ENCODE assay signal across 1 cellular context in the genomic region with DNA sequence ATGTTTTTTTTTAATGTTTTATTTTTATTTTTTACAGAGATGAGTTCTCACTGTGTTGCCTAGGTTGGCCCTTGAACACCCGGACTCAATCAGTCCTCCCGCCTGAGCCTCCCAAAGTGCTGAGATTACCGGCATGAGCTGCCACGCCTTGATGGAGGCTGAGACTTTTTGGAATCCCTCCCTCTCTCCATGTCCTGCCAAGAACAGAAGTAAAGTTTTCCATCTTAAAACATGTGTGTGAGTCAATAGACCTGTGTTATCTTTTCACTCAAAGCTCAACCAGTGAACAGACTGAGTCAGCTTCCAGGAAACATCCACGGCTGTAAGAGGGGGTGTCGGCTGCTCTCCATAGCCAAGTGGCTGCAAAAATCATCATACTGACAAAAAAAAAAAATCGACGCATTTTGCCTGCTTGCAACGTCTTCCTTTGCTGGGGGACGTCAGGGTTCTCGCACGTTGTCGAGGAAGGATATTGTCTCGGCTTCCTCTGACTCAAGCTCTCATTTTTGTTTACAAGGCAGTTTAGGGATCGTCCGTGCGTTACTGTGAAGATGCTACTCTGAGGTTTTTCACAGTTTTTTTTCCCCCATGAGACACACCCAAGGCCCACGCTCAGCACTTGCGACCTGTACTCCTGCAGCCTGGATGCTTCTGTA.
A peak's percentile ranks its signal among the peaks of the same experiment; 100 is the strongest.
TF ChIP-seq lines count a peak whose summit lies in the region.

No MANE protein-coding gene starts in this region.

TF ChIP-seq in K562, 482 proteins besides CTCF, POLR2A, EP300 and RAD21 (continued from another document):
- TF ChIP-seq PKNOX1 (IDR thresholded peaks at IDR 0.05) = peak; percentile 27; the same call in 1 of the 2 replicates
- 0 out of 4 replicates have a peak, but pooled peaks of 1 of the 2 experiments have one; percentile 38 for TF ChIP-seq MAZ (CRISPR knock-in tag; conservative IDR thresholded peaks at IDR 0.05 in 1 of 2, IDR thresholded peaks at IDR 0.05 in 1 of 2)
- no peak for TF ChIP-seq ZNF23 (CRISPR knock-in tag; IDR thresholded peaks at IDR 0.05)
- TF ChIP-seq L3MBTL2 (IDR thresholded peaks at IDR 0.05) = 0 out of 2 replicates have a peak, but pooled peaks have one; percentile 36
- TF ChIP-seq, protein P1, sequence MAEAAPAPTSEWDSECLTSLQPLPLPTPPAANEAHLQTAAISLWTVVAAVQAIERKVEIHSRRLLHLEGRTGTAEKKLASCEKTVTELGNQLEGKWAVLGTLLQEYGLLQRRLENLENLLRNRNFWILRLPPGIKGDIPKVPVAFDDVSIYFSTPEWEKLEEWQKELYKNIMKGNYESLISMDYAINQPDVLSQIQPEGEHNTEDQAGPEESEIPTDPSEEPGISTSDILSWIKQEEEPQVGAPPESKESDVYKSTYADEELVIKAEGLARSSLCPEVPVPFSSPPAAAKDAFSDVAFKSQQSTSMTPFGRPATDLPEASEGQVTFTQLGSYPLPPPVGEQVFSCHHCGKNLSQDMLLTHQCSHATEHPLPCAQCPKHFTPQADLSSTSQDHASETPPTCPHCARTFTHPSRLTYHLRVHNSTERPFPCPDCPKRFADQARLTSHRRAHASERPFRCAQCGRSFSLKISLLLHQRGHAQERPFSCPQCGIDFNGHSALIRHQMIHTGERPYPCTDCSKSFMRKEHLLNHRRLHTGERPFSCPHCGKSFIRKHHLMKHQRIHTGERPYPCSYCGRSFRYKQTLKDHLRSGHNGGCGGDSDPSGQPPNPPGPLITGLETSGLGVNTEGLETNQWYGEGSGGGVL (CRISPR knock-in tag; IDR thresholded peaks at IDR 0.05) = no peak
- TF ChIP-seq FOSL1 (tag; conservative IDR thresholded peaks at IDR 0.05) = peak; percentile 94
- TF ChIP-seq TRIM24 (IDR thresholded peaks at IDR 0.05) = 0 out of 4 replicates have a peak, but pooled peaks of 1 of the 2 experiments have one; percentile 26
- peak; percentile 22; the same call in 1 of the 2 replicates for TF ChIP-seq STAT5A (IDR thresholded peaks at IDR 0.05; ENCODE audit: borderline replicate concordance, low read length)
- TF ChIP-seq SIN3B (IDR thresholded peaks at IDR 0.05; ENCODE audit: low read depth) = no peak
- no peak for TF ChIP-seq HNRNPLL (IDR thresholded peaks at IDR 0.05; ENCODE audit: low read depth, low read length, poor library complexity, severe bottlenecking)
- 0 out of 2 replicates have a peak, but pooled peaks have one; percentile 19 for TF ChIP-seq GABPA (tag; conservative IDR thresholded peaks at IDR 0.05; ENCODE audit: low read depth)
- no peak for TF ChIP-seq ATF4 (CRISPR knock-in tag; IDR thresholded peaks at IDR 0.05)
- TF ChIP-seq MAFG (tag; conservative IDR thresholded peaks at IDR 0.05) = no peak
- TF ChIP-seq NEUROD1 (IDR thresholded peaks at IDR 0.05; ENCODE audit: borderline replicate concordance, low read depth, low read length, partially characterized antibody) = no peak
- TF ChIP-seq SUPT5H (IDR thresholded peaks at IDR 0.05) = no peak
- TF ChIP-seq JUN (IDR thresholded peaks at IDR 0.05; ENCODE audit: borderline replicate concordance, low read depth, low read length) = 0 out of 2 replicates have a peak, but pooled peaks have one; percentile 52
- TF ChIP-seq JUN (CRISPR knock-in tag; IDR thresholded peaks at IDR 0.05; ENCODE audit: borderline replicate concordance) = no peak
- peak; percentile 47 for TF ChIP-seq C11orf30 (IDR thresholded peaks at IDR 0.05; ENCODE audit: low read depth)
- TF ChIP-seq ZNF316 (IDR thresholded peaks at IDR 0.05) = peak; percentile 28; the same call in 1 of the 2 replicates
- peak; percentile 62; the same call in 1 of the 2 replicates for TF ChIP-seq SMARCA4 (IDR thresholded peaks at IDR 0.05)
- TF ChIP-seq GABPB2 (CRISPR knock-in tag; conservative IDR thresholded peaks at IDR 0.05) = no peak
- TF ChIP-seq ZBTB1 (CRISPR knock-in tag; IDR thresholded peaks at IDR 0.05; ENCODE audit: borderline replicate concordance, low read depth) = no peak
- TF ChIP-seq KDM1A (IDR thresholded peaks at IDR 0.05) = peak in 1 of 2 experiments; percentile 41; a peak in 1 of 4 replicates
- peak in 1 of 2 experiments; percentile 23; a peak in 1 of 4 replicates for TF ChIP-seq FOXK2 (conservative IDR thresholded peaks at IDR 0.05 in 1 of 2, IDR thresholded peaks at IDR 0.05 in 1 of 2; ENCODE audit: low read depth in 2 of 2)
- TF ChIP-seq TEAD2 (tag; IDR thresholded peaks at IDR 0.05) = no peak
- TF ChIP-seq FIP1L1 (IDR thresholded peaks at IDR 0.05; ENCODE audit: low read depth, low read length, poor library complexity, severe bottlenecking) = no peak
